ENCODE assay signal across 1 cellular context in the genomic region with DNA sequence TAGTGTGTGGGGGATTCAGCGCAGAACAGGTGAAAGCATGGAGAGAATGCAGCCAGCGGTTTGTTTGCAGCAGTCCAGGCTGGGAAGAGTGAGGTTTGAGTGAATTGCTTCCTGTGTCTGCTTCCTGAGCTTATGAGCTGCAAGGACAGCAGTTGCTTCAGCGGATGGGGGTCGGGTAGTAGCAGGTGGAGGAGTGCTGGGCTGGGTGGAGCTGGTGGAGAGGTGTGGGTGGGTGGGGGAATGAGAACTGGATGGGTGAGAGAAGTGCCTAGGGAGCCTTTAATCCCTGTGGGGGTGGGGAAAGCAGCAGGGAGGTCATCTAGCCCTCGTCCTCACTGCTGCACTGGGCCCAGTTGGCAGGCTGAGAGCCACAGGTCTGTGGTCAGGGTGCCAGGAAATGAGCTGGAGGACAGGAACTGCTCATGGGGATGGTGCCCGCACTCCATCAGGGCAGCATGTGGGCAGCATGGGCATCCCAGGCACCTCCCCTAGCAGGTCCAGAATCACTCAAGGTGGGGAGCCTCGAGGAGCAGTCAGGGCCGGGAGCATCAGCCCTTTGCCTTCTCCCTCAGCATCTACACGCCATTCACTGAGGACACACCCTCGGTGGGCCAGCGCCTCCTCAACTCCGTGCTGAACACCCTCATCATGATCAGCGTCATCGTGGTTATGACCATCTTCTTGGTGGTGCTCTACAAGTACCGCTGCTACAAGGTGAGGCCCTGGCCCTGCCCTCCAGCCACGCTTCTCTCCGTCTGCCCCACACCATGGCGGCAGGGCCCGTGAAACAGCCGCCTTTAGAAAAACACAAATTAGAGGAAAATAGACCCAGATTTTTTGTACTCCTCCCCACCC.
TF ChIP-seq lines count a peak whose summit lies in the region.

No MANE protein-coding gene starts in this region.

TF ChIP-seq in endothelial cell of umbilical vein, 7 proteins besides CTCF, POLR2A, EP300 and RAD21:
- TF ChIP-seq POLR2AphosphoS5 (IDR thresholded peaks at IDR 0.05; ENCODE audit: insufficient read depth, low read depth, low read length), result no peak
- TF ChIP-seq, protein P1, sequence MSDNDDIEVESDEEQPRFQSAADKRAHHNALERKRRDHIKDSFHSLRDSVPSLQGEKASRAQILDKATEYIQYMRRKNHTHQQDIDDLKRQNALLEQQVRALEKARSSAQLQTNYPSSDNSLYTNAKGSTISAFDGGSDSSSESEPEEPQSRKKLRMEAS (IDR thresholded peaks at IDR 0.05; ENCODE audit: insufficient read depth, insufficient read length), result no peak
- no peak for TF ChIP-seq EZH2 (IDR thresholded peaks at IDR 0.05; ENCODE audit: borderline replicate concordance, low read depth, low read length, severe bottlenecking)
- TF ChIP-seq GATA2 (IDR thresholded peaks at IDR 0.05; ENCODE audit: insufficient read depth, insufficient read length, low read depth, low read length), result no peak
- TF ChIP-seq JUN (IDR thresholded peaks at IDR 0.05; ENCODE audit: borderline replicate concordance, insufficient read depth, insufficient read length, low read depth), result no peak
- TF ChIP-seq FOS (IDR thresholded peaks at IDR 0.05; ENCODE audit: borderline replicate concordance, insufficient read depth, low read length), result no peak
- no peak for TF ChIP-seq MYC (IDR thresholded peaks at IDR 0.05; ENCODE audit: low read depth, low read length)
